ENCODE assay signal across 8 cellular contexts in genomic region chr5:159773062-159773924, GRCh38.
DNase-seq lines count a peak whose midpoint lies in the region; ATAC-seq and TF ChIP-seq lines count a peak whose summit lies in the region.

No MANE protein-coding gene starts in this region.

- H3K27ac ChIP-seq in ACC112 (ENCODE audit: low read depth, low read length), result peak overlapping the region; percentile 9; the same call in 1 of the 2 replicates

- TF ChIP-seq CTCF in epithelial cell of esophagus (IDR thresholded peaks at IDR 0.05; ENCODE audit: insufficient read depth, low read depth, low read length, missing control alignments) (no peak), mucosa of descending colon (IDR thresholded peaks at IDR 0.05) (no peak)

- DNase-seq in NCI-H69 (lab: John Stamatoyannopoulos, UW) (peak; percentile 87), activated T-cell treated with anti-CD3 and anti-CD28 coated beads for 4 hours (peak; percentile 65), epithelial cell of esophagus (ENCODE audit: low read depth) (peak; percentile 87), mucosa of descending colon (peak; percentile 42 to 68 (median 61))
- DNase-seq in stimulated activated CD8-positive, alpha-beta memory T cell treated with anti-CD3 and anti-CD28 coated beads, Interleukin-2, amount 100 ng/mL, for 48 hours (ENCODE audit: low read depth in 2 of 2), result peak; percentile 76 to 80

- H3K79me2 ChIP-seq in ACC112 (ENCODE audit: control insufficient read depth, insufficient read depth, low read length, unreplicated experiment), result no peaks in the 10 kb centered on the region

- ATAC-seq in GM18508 (IDR thresholded peaks at IDR 0.05; ENCODE audit: insufficient read depth, unreplicated experiment) (peak; percentile 57), HG02981 (IDR thresholded peaks at IDR 0.05; ENCODE audit: unreplicated experiment) (peak; percentile 94), mucosa of descending colon (peak; percentile 84)

- H3K9me3 ChIP-seq in mucosa of descending colon, result no peaks in the 10 kb centered on the region

- H3K4me3 ChIP-seq in ACC112 (ENCODE audit: low read depth, low read length) (peak overlapping the region; percentile 68), epithelial cell of esophagus (ENCODE audit: low read length) (peak overlapping the region; percentile 22), mucosa of descending colon (no peak overlapping the region)

- intact Hi-C loops in mucosa of descending colon (cut with DNase I, micrococcal nuclease), result no loop called here

- no peaks in the 10 kb centered on the region for H3K27me3 ChIP-seq in ACC112 (ENCODE audit: insufficient read depth, low read length)

- H3K4me1 ChIP-seq in ACC112 (ENCODE audit: control insufficient read depth, insufficient read depth, low read length, unreplicated experiment) (peaks cover 11% of the 10 kb centered on the region), mucosa of descending colon (ENCODE audit: low read depth) (no peaks in the 10 kb centered on the region)

- H3K36me3 ChIP-seq in ACC112 (ENCODE audit: insufficient read depth, low read length) (no peaks in the 10 kb centered on the region), mucosa of descending colon (ENCODE audit: low read depth) (no peaks in the 10 kb centered on the region)

- H2AFZ ChIP-seq in ACC112 (ENCODE audit: low read length, unreplicated experiment), result peak overlapping the region; percentile 55
